32 cellular contexts compared by ENCODE assay signal in genomic region chr13:34756136-34756535, GRCh38.
"Had no signal": no experiment of that assay in that cellular context is flagged by ENCODE, and none has a peak within 500 bp of the region (broad histone marks: within the 10 kb centered on the region; RNA-seq: fewer than 3 reads in every experiment).

No MANE protein-coding gene starts in this region.

- H3K9me3 Mint-ChIP-seq: neural crest cell; stimulated activated memory B cell treated with anti-CD40 and anti-IgM and Interleukin-4, amounts not matched to agents 10 μg/mL and 1 μg/mL and 100 μg/mL, for 72 hours; stimulated activated naive CD8-positive, alpha-beta T cell treated with anti-CD3 and anti-CD28 coated beads, Interleukin-15, amount 100 ng/mL, for 72 hours; type B pancreatic cell had no signal

- H3K36me3 Mint-ChIP-seq: natural killer cell treated with Interleukin-12 subunit alpha and Interleukin-12 subunit beta and Interleukin-15 and Interleukin-18, amount 100 ng/mL, for 72 hours; stimulated activated memory B cell treated with anti-CD40 and anti-IgM and Interleukin-4, amounts not matched to agents 10 μg/mL and 1 μg/mL and 100 μg/mL, for 72 hours; type B pancreatic cell had no signal

- H3K9me3 ChIP-seq: neutrophil, pancreas, prostate gland, right lobe of liver, sigmoid colon, suprapubic skin, testis, tibial artery, transverse colon, upper lobe of right lung, uterus had no signal

- H3K4me1 ChIP-seq: pancreas, prostate gland, right lobe of liver, sigmoid colon, spleen, suprapubic skin, testis, tibial artery, upper lobe of right lung, uterus had no signal

- FAIRE-seq: pancreas had no signal

- H3K27ac ChIP-seq: neutrophil, pancreas, prostate gland, right lobe of liver, sigmoid colon, skin epidermis, spleen, suprapubic skin, testis, tibial artery, upper lobe of right lung, uterus had no signal

- H3K4me1 Mint-ChIP-seq: naive thymus-derived CD8-positive, alpha-beta T cell; neural crest cell; stimulated activated memory B cell treated with anti-CD40 and anti-IgM and Interleukin-4, amounts not matched to agents 10 μg/mL and 1 μg/mL and 100 μg/mL, for 72 hours; stimulated activated naive CD8-positive, alpha-beta T cell treated with anti-CD3 and anti-CD28 coated beads, Interleukin-15, amount 100 ng/mL, for 72 hours had no signal

- H3K27ac Mint-ChIP-seq: naive thymus-derived CD8-positive, alpha-beta T cell; natural killer cell treated with Interleukin-12 subunit alpha and Interleukin-12 subunit beta and Interleukin-15 and Interleukin-18, amount 100 ng/mL, for 72 hours; nephron progenitor cell; stimulated activated memory B cell treated with anti-CD40 and anti-IgM and Interleukin-4, amounts not matched to agents 10 μg/mL and 1 μg/mL and 100 μg/mL, for 72 hours; stimulated activated naive CD8-positive, alpha-beta T cell treated with anti-CD3 and anti-CD28 coated beads, Interleukin-15, amount 100 ng/mL, for 72 hours; type B pancreatic cell had no signal

- H3K27me3 ChIP-seq: neutrophil, pancreas, right lobe of liver, sigmoid colon, spleen, suprapubic skin, testis, tibial artery, transverse colon, upper lobe of right lung, uterus had no signal

- H3K27me3 Mint-ChIP-seq: natural killer cell treated with Interleukin-12 subunit alpha and Interleukin-12 subunit beta and Interleukin-15 and Interleukin-18, amount 100 ng/mL, for 72 hours had no signal

- H3K4me3 Mint-ChIP-seq: naive thymus-derived CD8-positive, alpha-beta T cell; natural killer cell treated with Interleukin-12 subunit alpha and Interleukin-12 subunit beta and Interleukin-15 and Interleukin-18, amount 100 ng/mL, for 72 hours; nephron progenitor cell; neural crest cell; stimulated activated memory B cell treated with anti-CD40 and anti-IgM and Interleukin-4, amounts not matched to agents 10 μg/mL and 1 μg/mL and 100 μg/mL, for 72 hours; stimulated activated naive CD8-positive, alpha-beta T cell treated with anti-CD3 and anti-CD28 coated beads, Interleukin-15, amount 100 ng/mL, for 72 hours; type B pancreatic cell had no signal

- H3K4me2 ChIP-seq: smooth muscle cell had no signal

- DNase-seq: naive thymus-derived CD8-positive, alpha-beta T cell; nephron progenitor cell; nucleus accumbens; pancreas; retina; right cardiac atrium; right lobe of liver; sigmoid colon; spleen; stimulated activated CD4-positive, alpha-beta T cell treated with anti-CD3 and anti-CD28 coated beads, Interleukin-12 subunit alpha, Interleukin-12 subunit beta, amount 100 ng/mL, for 4 hours; stimulated activated CD4-positive, alpha-beta T cell treated with anti-CD3 and anti-CD28 coated beads, Interleukin-1b, Interleukin-23, amount 100 ng/mL, for 48 hours; stimulated activated CD4-positive, alpha-beta T cell treated with anti-CD3 and anti-CD28 coated beads, Interleukin-4, amount 100 ng/mL, for 1 hour; stimulated activated CD4-positive, alpha-beta T cell treated with anti-CD3 and anti-CD28 coated beads, Interleukin-4, amount 100 ng/mL, for 4 hours; stimulated activated CD8-positive, alpha-beta memory T cell treated with anti-CD3 and anti-CD28 coated beads, Interleukin-4, amount 100 ng/mL, for 48 hours; stimulated activated naive CD4-positive, alpha-beta T cell; stimulated activated naive CD8-positive, alpha-beta T cell treated with anti-CD3 and anti-CD28 coated beads, Interleukin-15, amount 100 ng/mL, for 72 hours; stimulated activated naive CD8-positive, alpha-beta T cell treated with anti-CD3 and anti-CD28 coated beads, Interleukin-15, Interleukin-2, amounts not matched to agents 100 U/mL and 50 U/mL, for 24 hours; substantia nigra; testis; tibial artery; transverse colon; upper lobe of right lung; uterus had no signal

- H3K36me3 ChIP-seq: neutrophil, pancreas, prostate gland, right lobe of liver, sigmoid colon, spleen, suprapubic skin, tibial artery, transverse colon, upper lobe of right lung had no signal

- ATAC-seq: naive thymus-derived CD8-positive, alpha-beta T cell; natural killer cell treated with Interleukin-12 subunit alpha and Interleukin-12 subunit beta and Interleukin-15 and Interleukin-18, amount 100 ng/mL, for 72 hours; pancreas; right cardiac atrium; right lobe of liver; stimulated activated memory B cell treated with anti-CD40 and anti-IgM and Interleukin-4, amounts not matched to agents 10 μg/mL and 1 μg/mL and 100 μg/mL, for 72 hours; stimulated activated naive CD8-positive, alpha-beta T cell treated with anti-CD3 and anti-CD28 coated beads, Interleukin-15, amount 100 ng/mL, for 72 hours; stimulated activated naive CD8-positive, alpha-beta T cell treated with anti-CD3 and anti-CD28 coated beads, Interleukin-15, Interleukin-2, amounts not matched to agents 100 U/mL and 50 U/mL, for 24 hours; upper lobe of right lung had no signal

- H3K4me3 ChIP-seq: pancreas, prostate gland, right lobe of liver, sigmoid colon, skin epidermis, smooth muscle cell, spleen, suprapubic skin, testis, tibial artery, transverse colon, upper lobe of right lung, uterus had no signal
